ENCODE assay signal across 8 cellular contexts in genomic region chr11:65013692-65014145, GRCh38. TPM values are rescaled to one million over a fixed set of nuclear protein-coding genes. Genes with fewer than 3 reads are reported as not detected.
DNase-seq lines count a peak whose midpoint lies in the region; ATAC-seq lines count a peak whose summit lies in the region.

No MANE protein-coding gene starts in this region.

- DNase-seq in AG08395 (ENCODE audit: low spot score) (peak; percentile 90), NCI-H2227 (lab: John Stamatoyannopoulos, UW; ENCODE audit: unreplicated experiment) (peak; percentile 96), lung microvascular endothelial cell (ENCODE audit: low read depth in 2 of 2) (peak; percentile 92 to 96)
- peak; percentile 87 to 89 for DNase-seq in activated CD4-positive, alpha-beta T cell treated with anti-CD3 and anti-CD28 coated beads, Interleukin-2, amount 50 U/mL, for 48 hours
- peak; percentile 80 for DNase-seq in effector CD4-positive, alpha-beta T cell
- DNase-seq in stimulated activated CD8-positive, alpha-beta memory T cell treated with anti-CD3 and anti-CD28 coated beads, Interleukin-12 subunit alpha, Interleukin-12 subunit beta, amount 100 ng/mL, for 24 hours (ENCODE audit: extremely low read depth): peak; percentile 69

- ATAC-seq in GM18867 (IDR thresholded peaks at IDR 0.05; ENCODE audit: unreplicated experiment): peak; percentile 72
- peak; percentile 69 for ATAC-seq in HG03097 (IDR thresholded peaks at IDR 0.05; ENCODE audit: low FRiP score, unreplicated experiment)

RNA-seq across cellular contexts. Expression of gene ARL2, which starts 0.2 kb away (rescaled TPM):
- total RNA-seq in lung microvascular endothelial cell: 95.2 and 145 TPM in 2 replicates

RNA-seq across cellular contexts. Expression of gene SNX15, which starts 13.5 kb away (rescaled TPM):
- 6.8 and 10.7 TPM in 2 replicates for total RNA-seq in lung microvascular endothelial cell

RNA-seq across cellular contexts. Expression of gene BATF2, which starts 16.9 kb away (rescaled TPM):
- total RNA-seq in lung microvascular endothelial cell: 0.20 and 0.44 TPM in 2 replicates

RNA-seq across cellular contexts. Expression of gene SAC3D1, which starts 27.3 kb away (rescaled TPM):
- total RNA-seq in lung microvascular endothelial cell: 6.8 and 7.5 TPM in 2 replicates

RNA-seq across cellular contexts. Expression of gene MAJIN, which starts 41.8 kb away (rescaled TPM):
- not detected in 2 replicates for total RNA-seq in lung microvascular endothelial cell

Comparison
In these comparisons a context has a peak if more than half of its experiments do, and no peak if none do; other contexts are left out.
1. Peak in every context shown above with its lines: DNase-seq and ATAC-seq.